Comparison of ENCODE assay signal across 42 cellular contexts in genomic region chr1:227856147-227856858, GRCh38. TPM values are rescaled to one million over a fixed set of nuclear protein-coding genes. Genes with fewer than 3 reads are reported as not detected.
"Had no signal": no experiment of that assay in that cellular context is flagged by ENCODE, and none has a peak within 500 bp of the region (broad histone marks: within the 10 kb centered on the region; RNA-seq: fewer than 3 reads in every experiment).

No MANE protein-coding gene starts in this region.

- H3K9me3 Mint-ChIP-seq: activated naive CD4-positive, alpha-beta T cell treated with anti-CD3 and anti-CD28 coated beads for 36 hours; activated naive CD4-positive, alpha-beta T cell treated with anti-CD3 and anti-CD28 coated beads, Interleukin-2, amount 50 U/mL, for 24 hours; activated naive CD4-positive, alpha-beta T cell treated with anti-CD3 and anti-CD28 coated beads, Interleukin-2, amount 50 U/mL, for 72 hours; activated naive CD8-positive, alpha-beta T cell treated with anti-CD3 and anti-CD28 coated beads for 36 hours; activated naive CD8-positive, alpha-beta T cell treated with anti-CD3 and anti-CD28 coated beads, Interleukin-2, amount 50 U/mL, for 24 hours; activated T-cell treated with anti-CD3 and anti-CD28 coated beads, Interleukin-2, amount 50 U/mL, for 24 hours; activated T-cell treated with anti-CD3 and anti-CD28 coated beads, Interleukin-2, amount 50 U/mL, for 4 hours; activated T-cell treated with anti-CD3 and anti-CD28 coated beads, Interleukin-2, amount 50 U/mL, for 72 hours; activated T-helper 1 cell treated with anti-CD3 and anti-CD28 coated beads, Interleukin-12 subunit alpha, Interleukin-12 subunit beta, Interleukin-2, Interleukin-4 antibody, amounts not matched to agents 30 ng/mL and 10 ng/mL and 1 ng/mL, durations not matched to agents 14 hours and 24 hours and 36 hours; activated T-helper 17 cell treated with anti-CD3 and anti-CD28 coated beads, Interleukin-2, amount 50 U/mL, for 72 hours; activated T-helper 2 cell treated with anti-CD3 and anti-CD28 coated beads, Interferon-gamma antibody, Interleukin-2, Interleukin-4, amounts not matched to agents 10 μg/mL and 5 μg/mL and 100 μg/mL, durations not matched to agents 14 hours and 24 hours and 36 hours; central memory CD8-positive, alpha-beta T cell had no signal

- H3K36me3 ChIP-seq: adrenal gland, ascending aorta, brain microvascular endothelial cell, breast epithelium, cardiac muscle cell had no signal

- H3K4me1 Mint-ChIP-seq: activated naive CD4-positive, alpha-beta T cell treated with anti-CD3 and anti-CD28 coated beads, Interleukin-2, amount 10 ng/mL, durations not matched to agents 7 days and 5 days; activated naive CD4-positive, alpha-beta T cell treated with anti-CD3 and anti-CD28 coated beads, Interleukin-2, amount 50 U/mL, for 24 hours; activated naive CD8-positive, alpha-beta T cell treated with anti-CD3 and anti-CD28 coated beads for 36 hours; activated naive CD8-positive, alpha-beta T cell treated with anti-CD3 and anti-CD28 coated beads, Interleukin-2, amount 10 ng/mL, durations not matched to agents 7 days and 5 days; activated naive CD8-positive, alpha-beta T cell treated with anti-CD3 and anti-CD28 coated beads, Interleukin-2, amount 50 U/mL, for 24 hours; activated T-helper 17 cell treated with anti-CD3 and anti-CD28 coated beads, Interleukin-2, amount 50 U/mL, for 72 hours; brain had no signal

- H3K27me3 ChIP-seq: adrenal gland, ascending aorta, body of pancreas, brain microvascular endothelial cell, breast epithelium had no signal

- H3K9me3 ChIP-seq: adrenal gland, ascending aorta, body of pancreas, breast epithelium had no signal

- H3K27me3 Mint-ChIP-seq: activated naive CD8-positive, alpha-beta T cell; activated naive CD8-positive, alpha-beta T cell treated with anti-CD3 and anti-CD28 coated beads for 36 hours; activated naive CD8-positive, alpha-beta T cell treated with anti-CD3 and anti-CD28 coated beads, Interleukin-2, amount 10 ng/mL, durations not matched to agents 7 days and 5 days; activated naive CD8-positive, alpha-beta T cell treated with anti-CD3 and anti-CD28 coated beads, Interleukin-2, amount 50 U/mL, for 24 hours; activated T-cell treated with anti-CD3 and anti-CD28 coated beads, Interleukin-2, amount 50 U/mL, for 24 hours had no signal

- H3K27ac Mint-ChIP-seq: activated naive CD4-positive, alpha-beta T cell treated with anti-CD3 and anti-CD28 coated beads for 36 hours; activated naive CD4-positive, alpha-beta T cell treated with anti-CD3 and anti-CD28 coated beads, Interleukin-2, amount 10 ng/mL, durations not matched to agents 7 days and 5 days; activated naive CD4-positive, alpha-beta T cell treated with anti-CD3 and anti-CD28 coated beads, Interleukin-2, amount 50 U/mL, for 24 hours; activated naive CD4-positive, alpha-beta T cell treated with anti-CD3 and anti-CD28 coated beads, Interleukin-2, amount 50 U/mL, for 72 hours; activated naive CD8-positive, alpha-beta T cell; activated naive CD8-positive, alpha-beta T cell treated with anti-CD3 and anti-CD28 coated beads for 36 hours; activated naive CD8-positive, alpha-beta T cell treated with anti-CD3 and anti-CD28 coated beads, Interleukin-2, amount 10 ng/mL, durations not matched to agents 7 days and 5 days; activated naive CD8-positive, alpha-beta T cell treated with anti-CD3 and anti-CD28 coated beads, Interleukin-2, amount 50 U/mL, for 24 hours; activated T-cell treated with anti-CD3 and anti-CD28 coated beads, Interleukin-2, amount 50 U/mL, for 24 hours; activated T-cell treated with anti-CD3 and anti-CD28 coated beads, Interleukin-2, amount 50 U/mL, for 72 hours; activated T-helper 1 cell treated with anti-CD3 and anti-CD28 coated beads, Interleukin-12 subunit alpha, Interleukin-12 subunit beta, Interleukin-2, Interleukin-4 antibody, amounts not matched to agents 30 ng/mL and 10 ng/mL and 1 ng/mL, durations not matched to agents 14 hours and 24 hours and 36 hours; activated T-helper 17 cell treated with anti-CD3 and anti-CD28 coated beads, Interleukin-2, amount 50 U/mL, for 72 hours; activated T-helper 2 cell treated with anti-CD3 and anti-CD28 coated beads, Interferon-gamma antibody, Interleukin-2, Interleukin-4, amounts not matched to agents 10 μg/mL and 5 μg/mL and 100 μg/mL, durations not matched to agents 14 hours and 24 hours and 36 hours; brain had no signal

- H3K4me1 ChIP-seq: adrenal gland, ascending aorta, body of pancreas, breast epithelium had no signal

- DNase-seq: activated effector memory CD4-positive, alpha-beta T cell treated with anti-CD3 and anti-CD28 coated beads, Interleukin-2, amount 50 U/mL, for 16 hours; activated effector memory CD4-positive, alpha-beta T cell treated with Interleukin-2 at 50 U/mL for 16 hours; activated gamma-delta T cell; activated gamma-delta T cell treated with Interleukin-2 at 50 U/mL for 16 hours; activated naive CD4-positive, alpha-beta T cell; activated naive CD4-positive, alpha-beta T cell treated with anti-CD3 and anti-CD28 coated beads for 36 hours; activated naive CD4-positive, alpha-beta T cell treated with anti-CD3 and anti-CD28 coated beads, Interleukin-2, amount 10 ng/mL, durations not matched to agents 7 days and 5 days; activated naive CD4-positive, alpha-beta T cell treated with anti-CD3 and anti-CD28 coated beads, Interleukin-2, amount 50 U/mL, for 16 hours; activated naive CD4-positive, alpha-beta T cell treated with Interleukin-2 at 50 U/mL for 16 hours; activated naive CD8-positive, alpha-beta T cell treated with anti-CD3 and anti-CD28 coated beads for 36 hours; activated naive CD8-positive, alpha-beta T cell treated with anti-CD3 and anti-CD28 coated beads, Interleukin-2, amount 10 ng/mL, durations not matched to agents 7 days and 5 days; activated naive CD8-positive, alpha-beta T cell treated with anti-CD3 and anti-CD28 coated beads, Interleukin-2, amount 50 U/mL, for 24 hours; activated T-cell treated with anti-CD3 and anti-CD28 coated beads, Interleukin-2, amount 50 U/mL, for 1 hour; activated T-cell treated with anti-CD3 and anti-CD28 coated beads, Interleukin-2, amount 50 U/mL, for 24 hours; activated T-cell treated with anti-CD3 and anti-CD28 coated beads, Interleukin-2, amount 50 U/mL, for 4 hours; activated T-cell treated with anti-CD3 and anti-CD28 coated beads, Interleukin-2, amount 50 U/mL, for 48 hours; activated T-cell treated with anti-CD3 and anti-CD28 coated beads, Interleukin-2, amount 50 U/mL, for 72 hours; adrenal gland; amniotic stem cell; aorta; body of pancreas; brain microvascular endothelial cell; caudate nucleus; central memory CD4-positive, alpha-beta T cell; cerebellar nuclear complex had no signal

- H3K4me3 Mint-ChIP-seq: activated naive CD4-positive, alpha-beta T cell treated with anti-CD3 and anti-CD28 coated beads for 36 hours; activated naive CD4-positive, alpha-beta T cell treated with anti-CD3 and anti-CD28 coated beads, Interleukin-2, amount 10 ng/mL, durations not matched to agents 7 days and 5 days; activated naive CD4-positive, alpha-beta T cell treated with anti-CD3 and anti-CD28 coated beads, Interleukin-2, amount 50 U/mL, for 24 hours; activated naive CD8-positive, alpha-beta T cell; activated naive CD8-positive, alpha-beta T cell treated with anti-CD3 and anti-CD28 coated beads for 36 hours; activated naive CD8-positive, alpha-beta T cell treated with anti-CD3 and anti-CD28 coated beads, Interleukin-2, amount 10 ng/mL, durations not matched to agents 7 days and 5 days; activated naive CD8-positive, alpha-beta T cell treated with anti-CD3 and anti-CD28 coated beads, Interleukin-2, amount 50 U/mL, for 24 hours; activated T-cell treated with anti-CD3 and anti-CD28 coated beads, Interleukin-2, amount 50 U/mL, for 24 hours; activated T-cell treated with anti-CD3 and anti-CD28 coated beads, Interleukin-2, amount 50 U/mL, for 4 hours; activated T-cell treated with anti-CD3 and anti-CD28 coated beads, Interleukin-2, amount 50 U/mL, for 72 hours; activated T-helper 1 cell treated with anti-CD3 and anti-CD28 coated beads, Interleukin-12 subunit alpha, Interleukin-12 subunit beta, Interleukin-2, Interleukin-4 antibody, amounts not matched to agents 30 ng/mL and 10 ng/mL and 1 ng/mL, durations not matched to agents 14 hours and 24 hours and 36 hours; activated T-helper 17 cell treated with anti-CD3 and anti-CD28 coated beads, Interleukin-2, amount 50 U/mL, for 72 hours; brain; central memory CD8-positive, alpha-beta T cell had no signal

- H3K36me3 Mint-ChIP-seq: activated naive CD4-positive, alpha-beta T cell treated with anti-CD3 and anti-CD28 coated beads, Interleukin-2, amount 10 ng/mL, durations not matched to agents 7 days and 5 days; activated naive CD4-positive, alpha-beta T cell treated with anti-CD3 and anti-CD28 coated beads, Interleukin-2, amount 50 U/mL, for 72 hours; activated naive CD8-positive, alpha-beta T cell; activated naive CD8-positive, alpha-beta T cell treated with anti-CD3 and anti-CD28 coated beads for 36 hours; activated naive CD8-positive, alpha-beta T cell treated with anti-CD3 and anti-CD28 coated beads, Interleukin-2, amount 10 ng/mL, durations not matched to agents 7 days and 5 days; brain had no signal

- H3K4me3 ChIP-seq: adrenal gland, ascending aorta, body of pancreas, breast epithelium, cardiac muscle cell had no signal

- H3K27ac ChIP-seq: adrenal gland, ascending aorta, body of pancreas, brain microvascular endothelial cell, breast epithelium, cardiac muscle cell had no signal

- FAIRE-seq: astrocyte, bronchial epithelial cell had no signal

- ATAC-seq: activated naive CD4-positive, alpha-beta T cell treated with anti-CD3 and anti-CD28 coated beads, Interleukin-2, amount 50 U/mL, for 72 hours; activated naive CD8-positive, alpha-beta T cell treated with anti-CD3 and anti-CD28 coated beads, Interleukin-2, amount 50 U/mL, for 24 hours; activated T-cell treated with anti-CD3 and anti-CD28 coated beads, Interleukin-2, amount 50 U/mL, for 4 hours; activated T-cell treated with anti-CD3 and anti-CD28 coated beads, Interleukin-2, amount 50 U/mL, for 72 hours; activated T-helper 17 cell treated with anti-CD3 and anti-CD28 coated beads, Interleukin-2, amount 50 U/mL, for 72 hours; body of pancreas had no signal

RNA-seq across cellular contexts. Expression of gene PRSS38, which starts 40.8 kb away (rescaled TPM):
- total RNA-seq: activated naive CD4-positive, alpha-beta T cell treated with anti-CD3 and anti-CD28 coated beads for 36 hours; activated naive CD4-positive, alpha-beta T cell treated with anti-CD3 and anti-CD28 coated beads, Interleukin-2, amount 50 U/mL, for 72 hours; activated naive CD8-positive, alpha-beta T cell treated with anti-CD3 and anti-CD28 coated beads for 36 hours; activated naive CD8-positive, alpha-beta T cell treated with anti-CD3 and anti-CD28 coated beads, Interleukin-2, amount 10 ng/mL, durations not matched to agents 7 days and 5 days; activated T-cell treated with anti-CD3 and anti-CD28 coated beads, Interleukin-2, amount 50 U/mL, for 4 hours; activated T-cell treated with anti-CD3 and anti-CD28 coated beads, Interleukin-2, amount 50 U/mL, for 72 hours; activated T-helper 1 cell treated with anti-CD3 and anti-CD28 coated beads, Interleukin-12 subunit alpha, Interleukin-12 subunit beta, Interleukin-2, Interleukin-4 antibody, amounts not matched to agents 30 ng/mL and 10 ng/mL and 1 ng/mL, durations not matched to agents 14 hours and 24 hours and 36 hours; activated T-helper 17 cell treated with anti-CD3 and anti-CD28 coated beads, Interleukin-2, amount 50 U/mL, for 72 hours; activated T-helper 2 cell treated with anti-CD3 and anti-CD28 coated beads, Interferon-gamma antibody, Interleukin-2, Interleukin-4, amounts not matched to agents 10 μg/mL and 5 μg/mL and 100 μg/mL, durations not matched to agents 14 hours and 24 hours and 36 hours; adrenal gland; aorta; ascending aorta; astrocyte; body of pancreas; breast epithelium; bronchial epithelial cell; cardiac muscle cell; cardiac septum; cerebellum; chondrocyte had no signal
- polyA plus RNA-seq: adipose tissue, adrenal gland, aorta, cardiac muscle cell had no signal
